9 cellular contexts compared by ENCODE assay signal in genomic region chr10:63720689-63721088, GRCh38.
DNase-seq lines count a peak whose midpoint lies in the region; ATAC-seq and TF ChIP-seq lines count a peak whose summit lies in the region.
"Had no signal": no experiment of that assay in that cellular context is flagged by ENCODE, and none has a peak within 500 bp of the region (broad histone marks: within the 10 kb centered on the region; RNA-seq: fewer than 3 reads in every experiment).

No MANE protein-coding gene starts in this region.

- no peaks in the 10 kb centered on the region; the same call in 1 of the 2 replicates for H3K27me3 Mint-ChIP-seq in WTC11 (ENCODE audit: low read depth)

- H3K4me1 Mint-ChIP-seq in WTC11 = peaks cover 48% of the 10 kb centered on the region

- ATAC-seq in GM19324 (IDR thresholded peaks at IDR 0.05; ENCODE audit: low FRiP score, unreplicated experiment) = peak; percentile 57
- peak; percentile 72 for ATAC-seq in HG03097 (IDR thresholded peaks at IDR 0.05; ENCODE audit: low FRiP score, unreplicated experiment)
- no peak for ATAC-seq in WTC11

- H3K27ac Mint-ChIP-seq in WTC11 = no peak overlapping the region; the same call in 1 of the 2 replicates
- H3K27ac Mint-ChIP-seq: activated B cell treated with CpG ODN at 0.5 μM for 24 hours had no signal

- WGBS in lower leg skin, 2 donors = 63 to 67% methylated on average over 4 of the region's 4 CpGs

- POLR2A ChIA-PET in WTC11 (lab: Charles Lee) = interaction anchor here (0.8 to 1.8 kb wide), 3 partner anchors 87 to 91 kb away, joined by 5 to 10 read pairs (median 5); no protein-coding TSS in a partner anchor

- CTCF ChIA-PET in WTC11 (lab: Charles Lee) = interaction anchor here (0.5 to 3.2 kb wide), 88 partner anchors 8 to 904 kb away, joined by 3 to 79 read pairs (median 4); partner anchors contain the start of genes EGR2 and REEP3

- H3K4me3 ChIP-seq in AG10803 (ENCODE audit: low read length) = no peak overlapping the region
- no peak overlapping the region for H3K4me3 ChIP-seq in coronary artery
- no peak overlapping the region for H3K4me3 ChIP-seq in lower leg skin (ENCODE audit: low read depth, poor library complexity, severe bottlenecking)

- TF ChIP-seq CTCF in AG10803 (conservative IDR thresholded peaks at IDR 0.05; ENCODE audit: low read length) (no peak), coronary artery (IDR thresholded peaks at IDR 0.05) (no peak), lower leg skin (IDR thresholded peaks at IDR 0.05) (no peak), WTC11 (IDR thresholded peaks at IDR 0.05) (no peak)

- H3K36me3 Mint-ChIP-seq in WTC11 = no peaks in the 10 kb centered on the region

- no peak overlapping the region for H3K4me3 Mint-ChIP-seq in WTC11
- H3K4me3 Mint-ChIP-seq: activated B cell treated with CpG ODN at 0.5 μM for 24 hours had no signal

- H3K27ac ChIP-seq in coronary artery = peak overlapping the region; percentile 6 to 76

- no peak for TF ChIP-seq POLR2A in lower leg skin (IDR thresholded peaks at IDR 0.05)

- intact Hi-C loops in lower leg skin (cut with DNase I; ENCODE audit: low total_unique reads) = loop anchor here (10.0 kb wide), 2 partner anchors 516 to 556 kb away; no protein-coding TSS in a partner anchor

- H3K9me3 Mint-ChIP-seq in WTC11 = 0 out of 2 replicates have a peak, but pooled peaks cover 3% of the 10 kb centered on the region
- H3K9me3 Mint-ChIP-seq: activated B cell treated with CpG ODN at 0.5 μM for 24 hours had no signal

- DNase-seq in AG10803 (ENCODE audit: low read depth) (peak; percentile 15), coronary artery (ENCODE audit: low spot score) (no peak), lower leg skin (ENCODE audit: low spot score in 2 of 2) (no peak), WTC11 (ENCODE audit: low spot score) (no peak)
- DNase-seq in stimulated activated naive CD4-positive, alpha-beta T cell treated with Interleukin-2 at 50 U/mL for 16 hours (lab: John Stamatoyannopoulos, UW) = no peak
- no peak for DNase-seq in stimulated activated CD4-positive, alpha-beta T cell treated with anti-CD3 and anti-CD28 coated beads, Interleukin-15, amount 100 ng/mL, for 24 hours
- DNase-seq: activated B cell treated with CpG ODN at 0.5 μM for 24 hours had no signal

TF ChIP-seq in WTC11, 78 proteins besides CTCF, POLR2A, EP300 and RAD21 (continues in another document):
- no peak for TF ChIP-seq ZBTB21 (CRISPR knock-in tag; IDR thresholded peaks at IDR 0.05; ENCODE audit: borderline replicate concordance)
- no peak for TF ChIP-seq PREB (CRISPR knock-in tag; IDR thresholded peaks at IDR 0.05; ENCODE audit: borderline replicate concordance)
- TF ChIP-seq IRF2 (CRISPR knock-in tag; IDR thresholded peaks at IDR 0.05; ENCODE audit: borderline replicate concordance, low read depth) = no peak
- TF ChIP-seq USF1 (CRISPR knock-in tag; IDR thresholded peaks at IDR 0.05) = no peak
- TF ChIP-seq ZNF425 (CRISPR knock-in tag; conservative IDR thresholded peaks at IDR 0.05) = no peak
- no peak for TF ChIP-seq ZNF423 (CRISPR knock-in tag; IDR thresholded peaks at IDR 0.05)
- no peak for TF ChIP-seq SMAD4 (CRISPR knock-in tag; IDR thresholded peaks at IDR 0.05)
- no peak for TF ChIP-seq RELA (CRISPR knock-in tag; IDR thresholded peaks at IDR 0.05; ENCODE audit: borderline replicate concordance)
- no peak for TF ChIP-seq ZNF263 (CRISPR knock-in tag; IDR thresholded peaks at IDR 0.05; ENCODE audit: low read depth)
- TF ChIP-seq TEAD4 (CRISPR knock-in tag; IDR thresholded peaks at IDR 0.05) = no peak
- no peak for TF ChIP-seq PRDM15 (CRISPR knock-in tag; IDR thresholded peaks at IDR 0.05)
- TF ChIP-seq ZNF532 (CRISPR knock-in tag; IDR thresholded peaks at IDR 0.05; ENCODE audit: borderline replicate concordance) = no peak
